In the genomic region with DNA sequence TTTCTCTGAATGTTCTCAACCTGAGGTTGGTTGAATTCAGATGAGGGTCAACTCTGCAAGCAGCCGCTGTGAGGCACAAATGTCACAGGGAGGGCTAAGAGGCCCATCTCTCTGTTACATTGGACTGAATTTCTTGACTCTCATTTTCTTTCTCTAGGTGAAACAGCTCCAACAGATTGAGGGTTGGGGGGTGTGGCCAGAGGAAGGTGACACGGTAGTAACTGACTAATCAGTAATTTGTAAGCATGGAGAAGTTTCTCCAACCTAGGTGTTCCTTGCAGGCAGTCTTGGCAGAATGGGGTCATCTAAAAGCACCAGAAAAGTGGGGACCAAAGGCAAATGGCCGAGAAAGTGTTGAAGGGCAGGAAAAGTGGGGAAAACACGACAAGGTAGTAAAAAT, we compare ENCODE assay signal across 1 cellular context.
TF ChIP-seq lines count a peak whose summit lies in the region.

No MANE protein-coding gene starts in this region.

TF ChIP-seq in GM23338, 12 proteins besides CTCF, POLR2A, EP300 and RAD21 (continued from another document):
- TF ChIP-seq, protein P1, sequence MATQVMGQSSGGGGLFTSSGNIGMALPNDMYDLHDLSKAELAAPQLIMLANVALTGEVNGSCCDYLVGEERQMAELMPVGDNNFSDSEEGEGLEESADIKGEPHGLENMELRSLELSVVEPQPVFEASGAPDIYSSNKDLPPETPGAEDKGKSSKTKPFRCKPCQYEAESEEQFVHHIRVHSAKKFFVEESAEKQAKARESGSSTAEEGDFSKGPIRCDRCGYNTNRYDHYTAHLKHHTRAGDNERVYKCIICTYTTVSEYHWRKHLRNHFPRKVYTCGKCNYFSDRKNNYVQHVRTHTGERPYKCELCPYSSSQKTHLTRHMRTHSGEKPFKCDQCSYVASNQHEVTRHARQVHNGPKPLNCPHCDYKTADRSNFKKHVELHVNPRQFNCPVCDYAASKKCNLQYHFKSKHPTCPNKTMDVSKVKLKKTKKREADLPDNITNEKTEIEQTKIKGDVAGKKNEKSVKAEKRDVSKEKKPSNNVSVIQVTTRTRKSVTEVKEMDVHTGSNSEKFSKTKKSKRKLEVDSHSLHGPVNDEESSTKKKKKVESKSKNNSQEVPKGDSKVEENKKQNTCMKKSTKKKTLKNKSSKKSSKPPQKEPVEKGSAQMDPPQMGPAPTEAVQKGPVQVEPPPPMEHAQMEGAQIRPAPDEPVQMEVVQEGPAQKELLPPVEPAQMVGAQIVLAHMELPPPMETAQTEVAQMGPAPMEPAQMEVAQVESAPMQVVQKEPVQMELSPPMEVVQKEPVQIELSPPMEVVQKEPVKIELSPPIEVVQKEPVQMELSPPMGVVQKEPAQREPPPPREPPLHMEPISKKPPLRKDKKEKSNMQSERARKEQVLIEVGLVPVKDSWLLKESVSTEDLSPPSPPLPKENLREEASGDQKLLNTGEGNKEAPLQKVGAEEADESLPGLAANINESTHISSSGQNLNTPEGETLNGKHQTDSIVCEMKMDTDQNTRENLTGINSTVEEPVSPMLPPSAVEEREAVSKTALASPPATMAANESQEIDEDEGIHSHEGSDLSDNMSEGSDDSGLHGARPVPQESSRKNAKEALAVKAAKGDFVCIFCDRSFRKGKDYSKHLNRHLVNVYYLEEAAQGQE (IDR thresholded peaks at IDR 0.05; ENCODE audit: unreplicated experiment) = no peak
